In the genomic region with DNA sequence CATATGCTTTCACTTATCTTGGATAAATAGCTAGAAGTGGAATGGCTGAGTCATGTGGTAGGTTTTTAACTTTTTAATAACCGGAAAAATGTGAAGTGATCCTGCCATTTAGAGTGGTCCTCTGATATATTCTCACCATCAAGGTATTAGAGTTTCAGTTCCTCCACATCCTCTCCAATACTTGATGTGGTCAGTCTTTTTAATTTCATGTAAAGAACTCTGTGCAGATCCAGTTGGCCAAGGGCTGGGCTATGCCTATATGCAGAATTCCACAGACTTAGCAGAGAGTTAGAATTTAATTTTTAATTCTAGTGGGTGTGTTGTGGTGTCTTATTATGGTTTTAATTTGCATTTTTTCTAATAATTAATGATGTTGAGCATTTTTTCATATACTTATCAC, we compare ENCODE assay signal across 22 cellular contexts.
"Had no signal": no experiment of that assay in that cellular context is flagged by ENCODE, and none has a peak within 500 bp of the region (broad histone marks: within the 10 kb centered on the region; RNA-seq: fewer than 3 reads in every experiment).

No MANE protein-coding gene starts in this region.

- H3K4me3 Mint-ChIP-seq: dendritic cell treated with granulocyte-macrophage colony-stimulating factor and Interleukin-4, amounts not matched to agents 40 ng/mL and 50 ng/mL, for 4 days; effector memory CD8-positive, alpha-beta T cell; endodermal cell; memory B cell had no signal

- H3K27ac ChIP-seq: colonic mucosa, epithelial cell of prostate, gastrocnemius medialis, heart right ventricle, left lung, lower lobe of right lung had no signal

- H3K27ac Mint-ChIP-seq: dendritic cell treated with granulocyte-macrophage colony-stimulating factor and Interleukin-4, amounts not matched to agents 40 ng/mL and 50 ng/mL, for 4 days; effector memory CD8-positive, alpha-beta T cell; endodermal cell; memory B cell had no signal

- H3K4me3 ChIP-seq: colonic mucosa, gastrocnemius medialis, heart right ventricle, left lung, lower lobe of right lung had no signal

- H3K27me3 ChIP-seq: colonic mucosa, gastrocnemius medialis, left lung had no signal

- H3K9me3 ChIP-seq: colonic mucosa had no signal

- H3K4me1 Mint-ChIP-seq: endodermal cell, memory B cell had no signal

- H3K36me3 Mint-ChIP-seq: memory B cell had no signal

- H3K4me1 ChIP-seq: colonic mucosa, gastrocnemius medialis, heart right ventricle, left lung, lower lobe of right lung had no signal

- DNase-seq: colonic mucosa; cortex of kidney; effector CD8-positive, alpha-beta T cell; effector memory CD8-positive, alpha-beta T cell; endodermal cell; erythroblast; foreskin fibroblast; foreskin melanocyte; gastrocnemius medialis; glutamatergic neuron; heart right ventricle; hippocampal formation; left cardiac atrium; left lung; left ventricle myocardium superior; lower lobe of right lung; mesendoderm; midbrain had no signal

- ATAC-seq: effector memory CD8-positive, alpha-beta T cell; esophagus mucosa; gastrocnemius medialis; heart right ventricle; left cardiac atrium; left lung; left ventricle myocardium superior; lower lobe of right lung had no signal

- H3K36me3 ChIP-seq: colonic mucosa, gastrocnemius medialis, heart right ventricle, left lung, lower lobe of right lung had no signal
